Comparison of ENCODE assay signal across 19 cellular contexts in the genomic region with DNA sequence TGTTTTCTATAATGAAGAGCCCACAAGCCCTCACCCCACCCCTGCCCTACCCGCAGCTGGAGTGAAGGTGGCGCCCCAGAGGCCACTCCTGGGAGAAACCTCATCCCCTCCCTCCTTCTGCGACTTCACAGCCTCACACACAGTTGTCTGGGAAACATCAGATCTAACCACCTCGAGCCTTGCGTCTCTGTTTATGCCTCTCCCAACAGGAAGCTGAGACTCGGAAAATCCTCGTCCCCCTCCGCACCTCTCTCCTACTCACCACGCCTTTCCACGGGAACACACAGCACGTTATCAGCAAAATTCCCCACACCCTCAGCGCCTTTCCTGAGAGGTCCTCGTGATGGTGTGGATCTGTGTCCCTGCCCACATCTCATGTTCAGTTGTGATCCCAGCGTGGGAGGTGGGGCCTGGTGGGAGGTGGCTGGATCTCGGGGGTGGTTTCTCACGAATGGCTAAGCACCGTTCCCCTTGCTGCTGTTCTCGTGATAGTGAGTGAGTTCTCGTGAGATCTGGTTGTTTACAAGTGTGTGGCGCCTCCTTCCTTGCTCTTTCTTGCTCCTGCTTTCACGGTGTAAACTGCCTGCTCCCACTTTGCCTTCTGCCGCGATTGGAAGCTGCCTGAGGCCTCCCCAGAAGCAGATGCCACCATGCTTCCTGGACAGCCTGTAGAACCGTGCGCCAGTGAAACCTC.
DNase-seq lines count a peak whose midpoint lies in the region; ATAC-seq and TF ChIP-seq lines count a peak whose summit lies in the region.
"Had no signal": no experiment of that assay in that cellular context is flagged by ENCODE, and none has a peak within 500 bp of the region (broad histone marks: within the 10 kb centered on the region; RNA-seq: fewer than 3 reads in every experiment).

No MANE protein-coding gene starts in this region.

- H3K4me1 ChIP-seq in BE2C, result peaks cover 12% of the 10 kb centered on the region
- no peaks in the 10 kb centered on the region for H3K4me1 ChIP-seq in Panc1 (ENCODE audit: control insufficient read depth, insufficient read depth, low read length)
- H3K4me1 ChIP-seq: gastroesophageal sphincter had no signal

- TF ChIP-seq CTCF in BE2C (IDR thresholded peaks at IDR 0.05; ENCODE audit: low read depth, low read length), result no peak; the same call in 1 of the 2 replicates
- TF ChIP-seq CTCF in Panc1 (IDR thresholded peaks at IDR 0.05), result peak; percentile 53

- in situ Hi-C loops in Panc1 (cut with HindIII; ENCODE audit: low pct_unique_long_range_greater_than_20kb, low sequenced_read_pairs), result no loop called here

- H3K9me3 ChIP-seq in BE2C (no peaks in the 10 kb centered on the region; the same call in 1 of the 2 replicates), Panc1 (ENCODE audit: control insufficient read depth, insufficient read depth, low read depth, low read length) (no peaks in the 10 kb centered on the region)
- H3K9me3 ChIP-seq: gastroesophageal sphincter had no signal

- H3K36me3 ChIP-seq in BE2C (peaks cover 4% of the 10 kb centered on the region; the same call in 1 of the 2 replicates), H7 (replicated peaks; ENCODE audit: control insufficient read depth, insufficient read depth, low read length) (no peaks in the 10 kb centered on the region), Panc1 (ENCODE audit: control insufficient read depth, insufficient read depth, low read length) (no peaks in the 10 kb centered on the region)
- H3K36me3 ChIP-seq: gastroesophageal sphincter had no signal

- intact Hi-C loops in Panc1 (cut with micrococcal nuclease; ENCODE audit: unreplicated experiment), result no loop called here

- POLR2A ChIA-PET in Panc1 (lab: Charles Lee), result no interaction called here

- BruUV-seq in Panc1 (replicated peaks; lab: Mats Ljungman, UMichigan), result no TSS peak

- CTCF ChIA-PET in Panc1 (lab: Charles Lee), result no interaction called here

- peak overlapping the region; percentile 34; the same call in 1 of the 2 replicates for H3K27ac ChIP-seq in Panc1 (ENCODE audit: low read length)
- H3K27ac ChIP-seq: epithelial cell of prostate, gastroesophageal sphincter had no signal

- no peak overlapping the region for H3K4me3 ChIP-seq in BE2C (ENCODE audit: low read depth, low read length)
- no peak overlapping the region for H3K4me3 ChIP-seq in H7 (ENCODE audit: insufficient read depth, low read depth, low read length)
- H3K4me3 ChIP-seq in Panc1 (ENCODE audit: low read depth in 2 of 2, low read length in 2 of 2), result peak overlapping the region; percentile 43 to 68
- H3K4me3 ChIP-seq: gastroesophageal sphincter had no signal

- ATAC-seq in Panc1, result peak; percentile 87
- ATAC-seq in GM21619 (IDR thresholded peaks at IDR 0.05; ENCODE audit: unreplicated experiment), result no peak
- no peak for ATAC-seq in GM21423 (IDR thresholded peaks at IDR 0.05; ENCODE audit: unreplicated experiment)
- ATAC-seq: gastroesophageal sphincter, sciatic nerve had no signal

- peak; percentile 22 for DNase-seq in BE2C
- peak; percentile 87 for DNase-seq in H7
- DNase-seq in Panc1 (ENCODE audit: low read depth, low spot score), result no peak
- DNase-seq in iPS-NIHi7 (ENCODE audit: extremely low spot score), result peak; percentile 83
- no peak for DNase-seq in activated gamma-delta T cell (lab: John Stamatoyannopoulos, UW)
- DNase-seq in activated CD4-positive, alpha-beta T cell treated with anti-CD3 and anti-CD28 coated beads, Interleukin-2, amount 50 U/mL, for 48 hours, result no peak
- DNase-seq: activated CD4-positive, alpha-beta T cell treated with anti-CD3 and anti-CD28 coated beads for 48 hours; activated CD8-positive, alpha-beta memory T cell treated with anti-CD3 and anti-CD28 coated beads, Interleukin-2, amount 50 U/mL, for 4 hours; activated effector memory CD4-positive, alpha-beta T cell treated with Interleukin-2 at 50 U/mL for 16 hours; CD8-positive, alpha-beta memory T cell; EL; NCI-H226; stimulated activated CD4-positive, alpha-beta T cell treated with anti-CD3 and anti-CD28 coated beads, Interleukin-1b, Interleukin-23, amount 100 ng/mL, for 48 hours; T-helper 9 cell had no signal

- H3K27me3 ChIP-seq in BE2C, result no peaks in the 10 kb centered on the region
- no peaks in the 10 kb centered on the region for H3K27me3 ChIP-seq in H7 (ENCODE audit: control insufficient read depth, insufficient read depth, low read length)
- peaks cover 5% of the 10 kb centered on the region for H3K27me3 ChIP-seq in Panc1 (ENCODE audit: control insufficient read depth, insufficient read depth, low read length)

Comparison
In these comparisons a context has a peak if more than half of its experiments do, and no peak if none do; other contexts are left out.
1. DNase-seq: peak in BE2C (single experiment), H7 (single experiment) and iPS-NIHi7 (single experiment); none in Panc1 (single experiment), activated gamma-delta T cell (single experiment) and activated CD4-positive, alpha-beta T cell treated with anti-CD3 and anti-CD28 coated beads, Interleukin-2, amount 50 U/mL, for 48 hours (0 of 2).
2. H3K4me3 ChIP-seq: peak in Panc1 (2 of 2); none in BE2C (single experiment) and H7 (single experiment).